12 cellular contexts compared by ENCODE assay signal in genomic region chr3:72907851-72908620, GRCh38. TPM values are rescaled to one million over a fixed set of nuclear protein-coding genes. Genes with fewer than 3 reads are reported as not detected.
DNase-seq lines count a peak whose midpoint lies in the region; TF ChIP-seq lines count a peak whose summit lies in the region.
"Had no signal": no experiment of that assay in that cellular context is flagged by ENCODE, and none has a peak within 500 bp of the region (broad histone marks: within the 10 kb centered on the region; RNA-seq: fewer than 3 reads in every experiment).

No MANE protein-coding gene starts in this region.

- H3K36me3 ChIP-seq in GM23248 (ENCODE audit: low read depth) (no peaks in the 10 kb centered on the region), smooth muscle cell (ENCODE audit: low read depth) (no peaks in the 10 kb centered on the region), MM.1S (replicated peaks; ENCODE audit: insufficient read depth, low read length) (no peaks in the 10 kb centered on the region), Peyer's patch (no peaks in the 10 kb centered on the region)

- H3K9ac ChIP-seq in GM23248 (peak overlapping the region; percentile 32; the same call in 1 of the 2 replicates), smooth muscle cell (ENCODE audit: low read depth) (no peak overlapping the region), MM.1S (ENCODE audit: low read length) (no peak overlapping the region)

- DNase-seq in GM23248 = peak; percentile 92
- DNase-seq in iris pigment epithelial cell (ENCODE audit: low read depth) = peak; percentile 85
- DNase-seq in smooth muscle cell (lab: John Stamatoyannopoulos, UW; ENCODE audit: unreplicated experiment) = no peak
- DNase-seq in MM.1S = no peak
- DNase-seq in HUDEP-2 (lab: John Stamatoyannopoulos, UW; ENCODE audit: unreplicated experiment in 76 of 76) = no peak
- DNase-seq in HPDE6-E6E7 (ENCODE audit: extremely low spot score) = no peak
- no peak for DNase-seq in Peyer's patch
- DNase-seq: NCI-H2029 treated with DMSO at 0.1 percent for 48 hours; small intestine; stimulated activated naive CD4-positive, alpha-beta T cell treated with Interleukin-2 at 50 U/mL for 16 hours had no signal

- TF ChIP-seq CTCF in brain (conservative IDR thresholded peaks at IDR 0.05) (no peak), smooth muscle cell (IDR thresholded peaks at IDR 0.05; ENCODE audit: borderline replicate concordance, insufficient read depth, poor library complexity, severe bottlenecking) (no peak), MM.1S (IDR thresholded peaks at IDR 0.05; ENCODE audit: low read length) (no peak), Peyer's patch (IDR thresholded peaks at IDR 0.05) (no peak)

- peaks cover 45% of the 10 kb centered on the region for H3K4me1 Mint-ChIP-seq in brain

- H3K79me2 ChIP-seq in GM23248 (ENCODE audit: insufficient read depth) = no peaks in the 10 kb centered on the region
- H3K79me2 ChIP-seq in smooth muscle cell (ENCODE audit: low read depth) = no peaks in the 10 kb centered on the region
- no peaks in the 10 kb centered on the region for H3K79me2 ChIP-seq in MM.1S (ENCODE audit: low read length)

- no peaks in the 10 kb centered on the region for H4K20me1 ChIP-seq in GM23248 (ENCODE audit: insufficient read depth)
- peaks cover 9% of the 10 kb centered on the region for H4K20me1 ChIP-seq in smooth muscle cell (ENCODE audit: low read depth)
- H4K20me1 ChIP-seq in MM.1S (ENCODE audit: insufficient read depth, low read length) = no peaks in the 10 kb centered on the region

- peak overlapping the region; percentile 57 for H3K4me2 ChIP-seq in GM23248 (ENCODE audit: unreplicated experiment)
- peak overlapping the region; percentile 14 for H3K4me2 ChIP-seq in smooth muscle cell
- H3K4me2 ChIP-seq in MM.1S (ENCODE audit: low read depth, low read length) = no peak overlapping the region

- WGBS in GM23248 (ENCODE audit: low coverage in 1 of 2, low lambda C conversion rate in 2 of 2, missing lambda C conversion rate in 2 of 2), 2 experiments = 14% methylated on average over 10 of the region's 10 CpGs
- 66% methylated on average over 10 of the region's 10 CpGs for WGBS in smooth muscle cell (ENCODE audit: low lambda C conversion rate)

- H2AFZ ChIP-seq in GM23248 = no peak overlapping the region
- H2AFZ ChIP-seq in smooth muscle cell (ENCODE audit: low read depth) = no peak overlapping the region
- no peak overlapping the region for H2AFZ ChIP-seq in MM.1S (ENCODE audit: low read length)

- H3K27ac Mint-ChIP-seq in brain = peak overlapping the region in 3 of 5 experiments; percentile 24 to 74 (median 73)
- H3K27ac Mint-ChIP-seq: activated naive CD4-positive, alpha-beta T cell treated with anti-CD3 and anti-CD28 coated beads, Interleukin-2, amount 50 U/mL, for 72 hours had no signal

- peak overlapping the region; percentile 24; the same call in 1 of the 2 replicates for H3K4me3 ChIP-seq in GM23248
- no peak overlapping the region for H3K4me3 ChIP-seq in smooth muscle cell
- H3K4me3 ChIP-seq in MM.1S (ENCODE audit: low read length) = no peak overlapping the region
- no peak overlapping the region for H3K4me3 ChIP-seq in Peyer's patch

- H3K27ac ChIP-seq in GM23248 (peak overlapping the region; percentile 73), smooth muscle cell (ENCODE audit: low read depth) (peak overlapping the region; percentile 4), MM.1S (ENCODE audit: low read length) (no peak overlapping the region), Peyer's patch (no peak overlapping the region)

- H3K36me3 Mint-ChIP-seq in brain = peaks cover 5% of the 10 kb centered on the region
- H3K36me3 Mint-ChIP-seq: activated naive CD4-positive, alpha-beta T cell treated with anti-CD3 and anti-CD28 coated beads, Interleukin-2, amount 50 U/mL, for 72 hours had no signal

- H3K4me3 Mint-ChIP-seq in brain = peak overlapping the region in 2 of 5 experiments; percentile 18 to 20

- peaks cover 35% of the 10 kb centered on the region for H3K4me1 ChIP-seq in GM23248 (ENCODE audit: insufficient read depth)
- H3K4me1 ChIP-seq in smooth muscle cell (ENCODE audit: low read depth) = no peaks in the 10 kb centered on the region
- no peaks in the 10 kb centered on the region for H3K4me1 ChIP-seq in MM.1S (ENCODE audit: low read length)
- no peaks in the 10 kb centered on the region for H3K4me1 ChIP-seq in Peyer's patch

- H3F3A ChIP-seq in GM23248 (ENCODE audit: insufficient read depth) (peaks cover 26% of the 10 kb centered on the region; the same call in 1 of the 2 replicates), smooth muscle cell (ENCODE audit: low read depth) (no peaks in the 10 kb centered on the region), MM.1S (ENCODE audit: insufficient read depth, low read length) (no peaks in the 10 kb centered on the region)

- in situ Hi-C loops in GM23248 (cut with MboI) = no loop called here

- no peaks in the 10 kb centered on the region for H3K27me3 Mint-ChIP-seq in brain

- no peak for TF ChIP-seq POLR2A in Peyer's patch (IDR thresholded peaks at IDR 0.05)

- H3K27me3 ChIP-seq in GM23248 (replicated peaks; ENCODE audit: insufficient read depth) (no peaks in the 10 kb centered on the region), smooth muscle cell (ENCODE audit: low read depth) (no peaks in the 10 kb centered on the region), MM.1S (replicated peaks; ENCODE audit: insufficient read depth, low read length) (no peaks in the 10 kb centered on the region), Peyer's patch (no peaks in the 10 kb centered on the region)

- H3K9me2 ChIP-seq in GM23248 (ENCODE audit: insufficient read depth) (no peaks in the 10 kb centered on the region), MM.1S (replicated peaks; ENCODE audit: insufficient read depth, low read length) (no peaks in the 10 kb centered on the region)

- no peaks in the 10 kb centered on the region for H3K9me3 ChIP-seq in GM23248 (ENCODE audit: low read depth)
- no peaks in the 10 kb centered on the region for H3K9me3 ChIP-seq in smooth muscle cell (replicated peaks; ENCODE audit: low read depth)
- no peaks in the 10 kb centered on the region for H3K9me3 ChIP-seq in MM.1S (replicated peaks; ENCODE audit: insufficient read depth, low read length)
- no peaks in the 10 kb centered on the region for H3K9me3 ChIP-seq in Peyer's patch

- H3K9me3 Mint-ChIP-seq in brain = peaks cover 0 to 4% (median 0%) of the 10 kb centered on the region in 5 experiments
- H3K9me3 Mint-ChIP-seq: activated naive CD4-positive, alpha-beta T cell treated with anti-CD3 and anti-CD28 coated beads, Interleukin-2, amount 50 U/mL, for 72 hours had no signal

RNA-seq across cellular contexts. Expression of gene GXYLT2, which starts 20.2 kb away (rescaled TPM):
- 10.0 and 13.2 TPM in 2 replicates for total RNA-seq in GM23248 (2014; rRNA removed; shearing (Covaris generic))
- polyA plus RNA-seq in GM23248 (2016; fragmentation: Nextera tagmentation; extraction: Ambion mirVana) = 1.2 TPM in 2 replicates
- polyA plus RNA-seq in brain (ENCODE audit: insufficient read depth, low read depth, low replicate concordance) = 0.88 TPM
- 16.9 and 17.0 TPM in 2 replicates for total RNA-seq in smooth muscle cell
- 17.2 and 19.0 TPM in 2 replicates for polyA plus RNA-seq in smooth muscle cell
- 10 to 100 TPM in 1 of 4 donors, 1 to 10 TPM in 3; 1.1 to 38.0 (median 1.4) TPM for total RNA-seq in Peyer's patch

RNA-seq across cellular contexts. Expression of gene SHQ1, which starts 59.8 kb away (rescaled TPM):
- total RNA-seq in GM23248 (2014; rRNA removed; shearing (Covaris generic)) = 23.3 and 23.6 TPM in 2 replicates
- 20.4 and 24.0 TPM in 2 replicates for polyA plus RNA-seq in GM23248 (2016; fragmentation: Nextera tagmentation; extraction: Ambion mirVana)
- polyA plus RNA-seq in brain (ENCODE audit: insufficient read depth, low read depth, low replicate concordance) = 5.8 TPM
- total RNA-seq in smooth muscle cell = 13.1 and 16.2 TPM in 2 replicates
- polyA plus RNA-seq in smooth muscle cell = 11.0 and 14.8 TPM in 2 replicates
- total RNA-seq in Peyer's patch = 100 to 1,000 TPM in 1 of 4 donors, 10 to 100 TPM in 3; 11.0 to 105 (median 13.4) TPM

Comparison
In these comparisons a context has a peak if more than half of its experiments do, and no peak if none do; other contexts are left out.
1. DNase-seq: peak in GM23248 (single experiment) and iris pigment epithelial cell (single experiment); none in smooth muscle cell (single experiment), MM.1S (single experiment), HUDEP-2 (0 of 76), HPDE6-E6E7 (single experiment) and Peyer's patch (0 of 3).
2. H3K27ac ChIP-seq: peak in GM23248 (single experiment) and smooth muscle cell (single experiment); none in MM.1S (single experiment) and Peyer's patch (0 of 4).